ENCODE assay signal across 1 cellular context in the genomic region with DNA sequence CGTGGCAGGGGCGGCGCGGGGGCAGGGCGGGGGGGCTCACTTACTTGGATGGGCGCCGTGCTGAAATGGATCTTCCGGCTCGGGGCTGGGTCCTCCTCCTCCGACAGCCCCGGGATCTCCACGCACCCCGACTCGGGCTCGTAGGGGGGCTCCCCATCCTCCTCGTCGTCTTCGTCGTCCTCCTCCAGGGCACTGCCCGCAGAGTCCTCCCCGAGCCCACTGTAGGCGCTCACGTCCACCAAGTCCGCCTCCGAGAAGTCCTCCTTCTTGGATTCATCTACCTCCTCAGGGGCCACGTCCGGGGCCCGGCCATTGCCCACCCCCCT.
TF ChIP-seq lines count a peak whose summit lies in the region.

No MANE protein-coding gene starts in this region.

TF ChIP-seq in H1, 55 proteins besides CTCF, POLR2A, EP300 and RAD21:
- TF ChIP-seq YY1 (IDR thresholded peaks at IDR 0.05; ENCODE audit: low read depth, low read length) (0 out of 2 replicates have a peak, but pooled peaks have one; percentile 8), CBX5 (IDR thresholded peaks at IDR 0.05; ENCODE audit: low read depth, low read length) (no peak), NRF1 (IDR thresholded peaks at IDR 0.05; ENCODE audit: low read depth, low read length) (no peak), TCF12 (IDR thresholded peaks at IDR 0.05; ENCODE audit: low read depth, low read length) (no peak)
